Comparison of ENCODE assay signal across 8 cellular contexts in the genomic region with DNA sequence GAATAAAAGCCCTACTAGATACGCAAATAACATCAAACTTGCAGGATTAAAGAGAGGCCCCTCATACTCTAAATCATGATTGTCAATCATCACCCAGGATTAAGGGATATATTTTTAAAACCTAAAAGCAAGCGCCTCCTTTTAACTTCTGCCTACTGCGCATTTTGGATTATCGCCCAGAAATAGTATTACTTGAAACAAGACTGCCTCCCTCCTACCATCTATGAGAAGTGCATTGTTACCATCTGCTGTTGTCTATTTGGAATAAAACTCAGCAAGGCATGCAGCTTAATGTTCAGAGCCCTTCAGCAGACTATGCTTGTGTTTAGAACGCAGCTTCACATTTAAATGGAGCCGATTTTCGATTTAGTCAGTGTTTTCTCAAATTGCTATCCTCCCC.
DNase-seq lines count a peak whose midpoint lies in the region; ATAC-seq and TF ChIP-seq lines count a peak whose summit lies in the region.

No MANE protein-coding gene starts in this region.

- no peaks in the 10 kb centered on the region for H3K36me3 Mint-ChIP-seq in naive thymus-derived CD8-positive, alpha-beta T cell

- H3K27ac Mint-ChIP-seq in naive thymus-derived CD8-positive, alpha-beta T cell: no peak overlapping the region

- POLR2A ChIA-PET in naive thymus-derived CD8-positive, alpha-beta T cell (lab: Charles Lee): no interaction called here

- H3K4me1 Mint-ChIP-seq in naive thymus-derived CD8-positive, alpha-beta T cell: no peaks in the 10 kb centered on the region

- DNase-seq in ACHN: peak; percentile 11
- peak; percentile 24 for DNase-seq in HFF-Myc (ENCODE audit: extremely low read depth, low read depth)
- peak; percentile 74 for DNase-seq in NCI-H748 (lab: John Stamatoyannopoulos, UW; ENCODE audit: unreplicated experiment)
- DNase-seq in fibroblast of mammary gland (ENCODE audit: low read depth): peak; percentile 46
- no peak for DNase-seq in naive thymus-derived CD8-positive, alpha-beta T cell
- DNase-seq in NCI-H226: no peak

- peaks cover 14 to 60% (median 33%) of the 10 kb centered on the region in 5 donors for H3K27me3 Mint-ChIP-seq in naive thymus-derived CD8-positive, alpha-beta T cell

- TF ChIP-seq CTCF in HFF-Myc (IDR thresholded peaks at IDR 0.05; ENCODE audit: low read depth, low read length, missing control alignments): no peak
- TF ChIP-seq CTCF in fibroblast of mammary gland (conservative IDR thresholded peaks at IDR 0.05; ENCODE audit: control insufficient read depth, insufficient read depth, low read depth, low read length): peak; percentile 21

- no peak for ATAC-seq in naive thymus-derived CD8-positive, alpha-beta T cell
- ATAC-seq in HG03354 (IDR thresholded peaks at IDR 0.05; ENCODE audit: poor library complexity, severe bottlenecking, unreplicated experiment) (no peak), HG03442 (IDR thresholded peaks at IDR 0.05; ENCODE audit: unreplicated experiment) (no peak)

- no peaks in the 10 kb centered on the region for H3K9me3 Mint-ChIP-seq in naive thymus-derived CD8-positive, alpha-beta T cell

- no peak overlapping the region for H3K4me3 ChIP-seq in HFF-Myc (replicated peaks; ENCODE audit: low read depth, low read length)
- H3K4me3 ChIP-seq in fibroblast of mammary gland (ENCODE audit: control insufficient read depth, low read depth, low read length): no peak overlapping the region

- in situ Hi-C loops in ACHN (cut with HindIII; ENCODE audit: low pct_ligation_motif_present, low pct_unique_long_range_greater_than_20kb, low sequenced_read_pairs): no loop called here

- H3K4me3 Mint-ChIP-seq in naive thymus-derived CD8-positive, alpha-beta T cell: no peak overlapping the region

Comparison
In these comparisons a context has a peak if more than half of its experiments do, and no peak if none do; other contexts are left out.
1. DNase-seq: peak in ACHN (single experiment), HFF-Myc (single experiment), NCI-H748 (single experiment) and fibroblast of mammary gland (single experiment); none in naive thymus-derived CD8-positive, alpha-beta T cell (0 of 10) and NCI-H226 (single experiment).